Comparison of ENCODE assay signal across 11 cellular contexts in the genomic region with DNA sequence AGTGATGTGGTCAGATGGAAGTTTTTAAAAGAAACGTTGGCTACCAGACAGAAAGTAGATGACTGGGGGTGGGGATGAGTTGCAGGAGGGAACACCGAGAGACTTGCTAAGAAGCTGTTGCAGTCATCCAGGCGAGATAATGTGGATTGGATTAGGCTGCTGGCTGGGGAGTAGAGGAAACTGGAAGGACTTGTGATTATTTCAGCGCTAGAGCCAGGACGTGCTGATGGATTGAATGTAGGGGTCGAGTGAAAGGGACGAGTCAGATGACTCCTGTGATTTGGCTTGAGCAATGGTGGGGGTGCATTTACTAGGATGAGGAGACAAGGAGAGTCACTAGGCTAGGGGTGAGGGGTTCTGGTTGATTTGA.
DNase-seq lines count a peak whose midpoint lies in the region; ATAC-seq and TF ChIP-seq lines count a peak whose summit lies in the region.
"Had no signal": no experiment of that assay in that cellular context is flagged by ENCODE, and none has a peak within 500 bp of the region (broad histone marks: within the 10 kb centered on the region; RNA-seq: fewer than 3 reads in every experiment).

No MANE protein-coding gene starts in this region.

- POLR2A ChIA-PET in activated CD4-positive, alpha-beta memory T cell treated with anti-CD3 and anti-CD28 coated beads, Interleukin-2, amount 10 ng/mL, durations not matched to agents 7 days and 5 days (lab: Charles Lee) = no interaction called here
- POLR2A ChIA-PET in activated CD4-positive, alpha-beta memory T cell treated with anti-CD3 and anti-CD28 coated beads for 36 hours (lab: Charles Lee) = no interaction called here

- TF ChIP-seq CTCF in esophagus squamous epithelium (IDR thresholded peaks at IDR 0.05) (no peak), mucosa of descending colon (IDR thresholded peaks at IDR 0.05) (no peak), upper lobe of right lung (IDR thresholded peaks at IDR 0.05) (no peak)

- H3K36me3 ChIP-seq in esophagus squamous epithelium (peaks cover 0 to 67% (median 3%) of the 10 kb centered on the region in 3 donors), mucosa of descending colon (ENCODE audit: low read depth) (no peaks in the 10 kb centered on the region), upper lobe of right lung (peaks cover 16% of the 10 kb centered on the region)

- H3K4me1 Mint-ChIP-seq in activated CD4-positive, alpha-beta memory T cell treated with anti-CD3 and anti-CD28 coated beads, Interleukin-2, amount 10 ng/mL, durations not matched to agents 7 days and 5 days = peaks cover 39% of the 10 kb centered on the region
- H3K4me1 Mint-ChIP-seq in activated CD4-positive, alpha-beta memory T cell treated with anti-CD3 and anti-CD28 coated beads for 36 hours (ENCODE audit: low read depth) = peaks cover 2% of the 10 kb centered on the region
- H3K4me1 Mint-ChIP-seq: IgD-negative memory B cell had no signal

- WGBS in esophagus squamous epithelium, 2 donors = 29 to 41% methylated on average over 7 of the region's 7 CpGs

- H3K4me3 ChIP-seq in esophagus squamous epithelium = no peak overlapping the region
- H3K4me3 ChIP-seq in mucosa of descending colon = no peak overlapping the region
- H3K4me3 ChIP-seq in upper lobe of right lung = no peak overlapping the region

- H3K27me3 ChIP-seq in esophagus squamous epithelium (no peaks in the 10 kb centered on the region), upper lobe of right lung (no peaks in the 10 kb centered on the region)

- CTCF ChIA-PET in activated CD4-positive, alpha-beta memory T cell treated with anti-CD3 and anti-CD28 coated beads, Interleukin-2, amount 10 ng/mL, durations not matched to agents 7 days and 5 days (lab: Charles Lee) = interaction anchor here (1.7 kb wide), 1 partner anchor 10 kb away, joined by 6 read pairs; no protein-coding TSS in a partner anchor
- CTCF ChIA-PET in activated CD4-positive, alpha-beta memory T cell treated with anti-CD3 and anti-CD28 coated beads for 36 hours (lab: Charles Lee) = no interaction called here

- TF ChIP-seq POLR2A in esophagus squamous epithelium (IDR thresholded peaks at IDR 0.05) = no peak

- H3K9me3 ChIP-seq in esophagus squamous epithelium (no peaks in the 10 kb centered on the region), mucosa of descending colon (no peaks in the 10 kb centered on the region), upper lobe of right lung (no peaks in the 10 kb centered on the region)

- peak overlapping the region; percentile 57 to 90 (median 81) for H3K27ac ChIP-seq in esophagus squamous epithelium
- no peak overlapping the region for H3K27ac ChIP-seq in upper lobe of right lung

- H3K9me3 Mint-ChIP-seq in activated CD4-positive, alpha-beta memory T cell treated with anti-CD3 and anti-CD28 coated beads, Interleukin-2, amount 10 ng/mL, durations not matched to agents 7 days and 5 days = peaks cover 20% of the 10 kb centered on the region
- peaks cover 13% of the 10 kb centered on the region for H3K9me3 Mint-ChIP-seq in activated CD4-positive, alpha-beta memory T cell treated with anti-CD3 and anti-CD28 coated beads for 36 hours

- peak overlapping the region; percentile 3 for H3K27ac Mint-ChIP-seq in activated CD4-positive, alpha-beta memory T cell treated with anti-CD3 and anti-CD28 coated beads, Interleukin-2, amount 10 ng/mL, durations not matched to agents 7 days and 5 days
- H3K27ac Mint-ChIP-seq in activated CD4-positive, alpha-beta memory T cell treated with anti-CD3 and anti-CD28 coated beads for 36 hours = no peak overlapping the region
- H3K27ac Mint-ChIP-seq: IgD-negative memory B cell had no signal

- H3K27me3 Mint-ChIP-seq in activated CD4-positive, alpha-beta memory T cell treated with anti-CD3 and anti-CD28 coated beads, Interleukin-2, amount 10 ng/mL, durations not matched to agents 7 days and 5 days = no peaks in the 10 kb centered on the region
- H3K27me3 Mint-ChIP-seq in activated CD4-positive, alpha-beta memory T cell treated with anti-CD3 and anti-CD28 coated beads for 36 hours = no peaks in the 10 kb centered on the region
- H3K27me3 Mint-ChIP-seq: IgD-negative memory B cell had no signal

- peak; percentile 34 for ATAC-seq in mucosa of descending colon
- ATAC-seq in upper lobe of right lung = peak; percentile 54
- no peak for ATAC-seq in GM21515 (IDR thresholded peaks at IDR 0.05; ENCODE audit: unreplicated experiment)
- ATAC-seq: left colon had no signal

- peaks cover 85% of the 10 kb centered on the region for H3K36me3 Mint-ChIP-seq in activated CD4-positive, alpha-beta memory T cell treated with anti-CD3 and anti-CD28 coated beads, Interleukin-2, amount 10 ng/mL, durations not matched to agents 7 days and 5 days (ENCODE audit: low read depth)
- H3K36me3 Mint-ChIP-seq in activated CD4-positive, alpha-beta memory T cell treated with anti-CD3 and anti-CD28 coated beads for 36 hours = peaks cover 51% of the 10 kb centered on the region

- H3K4me1 ChIP-seq in esophagus squamous epithelium (peaks cover 18 to 36% (median 34%) of the 10 kb centered on the region in 3 donors), mucosa of descending colon (ENCODE audit: low read depth) (no peaks in the 10 kb centered on the region), upper lobe of right lung (peaks cover 8% of the 10 kb centered on the region)

- intact Hi-C loops in activated CD4-positive, alpha-beta memory T cell treated with anti-CD3 and anti-CD28 coated beads for 36 hours (cut with micrococcal nuclease) = no loop called here
- intact Hi-C loops in esophagus squamous epithelium (cut with DNase I) (no loop called here), mucosa of descending colon (cut with DNase I, micrococcal nuclease) (no loop called here), upper lobe of right lung (cut with DNase I) (no loop called here)

- no peak overlapping the region for H3K4me3 Mint-ChIP-seq in activated CD4-positive, alpha-beta memory T cell treated with anti-CD3 and anti-CD28 coated beads, Interleukin-2, amount 10 ng/mL, durations not matched to agents 7 days and 5 days
- H3K4me3 Mint-ChIP-seq in activated CD4-positive, alpha-beta memory T cell treated with anti-CD3 and anti-CD28 coated beads for 36 hours = no peak overlapping the region
- H3K4me3 Mint-ChIP-seq: IgD-negative memory B cell had no signal

- no peak for DNase-seq in activated CD4-positive, alpha-beta memory T cell treated with anti-CD3 and anti-CD28 coated beads, Interleukin-2, amount 10 ng/mL, durations not matched to agents 7 days and 5 days
- no peak for DNase-seq in activated CD4-positive, alpha-beta memory T cell treated with anti-CD3 and anti-CD28 coated beads for 36 hours
- DNase-seq in esophagus squamous epithelium (lab: John Stamatoyannopoulos, UW) (no peak), mucosa of descending colon (peak in 1 of 3 donors; percentile 22), upper lobe of right lung (no peak), NCI-H1105 (lab: John Stamatoyannopoulos, UW) (no peak), NCI-H187 treated with DMSO at 0.1 percent for 48 hours (lab: John Stamatoyannopoulos, UW) (no peak)
- DNase-seq: 8988T had no signal
